ENCODE assay signal across 14 cellular contexts in the genomic region with DNA sequence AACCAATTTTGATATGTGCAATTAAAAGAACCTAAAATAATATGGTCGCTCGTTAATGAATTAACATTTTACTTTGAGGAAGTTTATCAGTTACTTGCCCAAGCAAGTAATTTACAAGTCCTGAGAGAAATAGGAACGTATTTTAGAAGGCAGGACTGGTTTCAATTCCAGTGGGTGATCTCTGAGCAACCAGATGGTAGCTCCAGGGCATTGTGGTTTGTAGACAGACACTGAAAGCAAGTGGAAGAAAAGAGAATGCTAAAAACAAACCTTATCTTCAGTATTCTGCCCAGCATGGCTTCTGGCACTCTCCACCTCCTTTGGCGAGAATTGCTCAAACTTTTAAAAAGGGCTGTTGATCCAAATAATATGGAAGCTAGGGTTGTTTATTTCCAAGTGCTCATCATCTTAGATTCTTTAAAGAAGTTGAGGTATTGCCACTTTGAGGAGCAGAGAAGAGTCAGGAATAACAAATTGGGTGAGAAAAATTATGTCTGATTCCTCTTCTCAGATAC. TPM values are rescaled to one million over a fixed set of nuclear protein-coding genes. Genes with fewer than 3 reads are reported as not detected.
A peak's percentile ranks its signal among the peaks of the same experiment; 100 is the strongest.
DNase-seq lines count a peak whose midpoint lies in the region; ATAC-seq and TF ChIP-seq lines count a peak whose summit lies in the region.
"Had no signal": no experiment of that assay in that cellular context is flagged by ENCODE, and none has a peak within 500 bp of the region (broad histone marks: within the 10 kb centered on the region; RNA-seq: fewer than 3 reads in every experiment).

No MANE protein-coding gene starts in this region.

- H3K9me3 ChIP-seq in MG63 (peaks cover 12% of the 10 kb centered on the region), osteoblast (ENCODE audit: low read depth, low read length) (no peaks in the 10 kb centered on the region), esophagus muscularis mucosa (peaks cover 0 to under 1% (median 0%) of the 10 kb centered on the region in 4 donors)

- no peak for ATAC-seq in HG03521 (IDR thresholded peaks at IDR 0.05; ENCODE audit: unreplicated experiment)
- ATAC-seq: activated T-cell treated with anti-CD3 and anti-CD28 coated beads, Interleukin-2, amount 50 U/mL, for 72 hours had no signal

- intact Hi-C loops in esophagus muscularis mucosa (cut with DNase I): no loop called here

- TF ChIP-seq CTCF in osteoblast (IDR thresholded peaks at IDR 0.05; ENCODE audit: extremely low read depth, low read depth, low read length) (no peak), esophagus muscularis mucosa (IDR thresholded peaks at IDR 0.05) (no peak)

- DNase-seq in DMS 273 (lab: John Stamatoyannopoulos, UW; ENCODE audit: unreplicated experiment): peak; percentile 36
- DNase-seq in DMS 273 treated with DMSO at 0.1 percent for 48 hours (lab: John Stamatoyannopoulos, UW): no peak
- DNase-seq in MG63: peak; percentile 45
- peak; percentile 40 for DNase-seq in astrocyte of the hippocampus (ENCODE audit: low read depth, low spot score)
- DNase-seq in osteoblast (ENCODE audit: insufficient read length, low spot score, missing footprints): no peak
- no peak for DNase-seq in esophagus muscularis mucosa (ENCODE audit: extremely low spot score)
- no peak for DNase-seq in KBM-7
- DNase-seq: activated CD4-positive, alpha-beta T cell treated with anti-CD3 and anti-CD28 coated beads, Interleukin-2, amount 10 ng/mL, durations not matched to agents 7 days and 5 days; activated T-cell treated with anti-CD3 and anti-CD28 coated beads, Interleukin-2, amount 50 U/mL, for 72 hours; amygdala; Kasumi-1 had no signal

- H3K27me3 ChIP-seq in MG63 (no peaks in the 10 kb centered on the region), osteoblast (ENCODE audit: insufficient read depth, low read length) (no peaks in the 10 kb centered on the region), esophagus muscularis mucosa (no peaks in the 10 kb centered on the region)

- no peaks in the 10 kb centered on the region for H4K20me1 ChIP-seq in osteoblast (ENCODE audit: insufficient read depth, low read length)

- peak overlapping the region; percentile 24 for H3K4me2 ChIP-seq in osteoblast (ENCODE audit: insufficient read depth, low read length)

- H2AFZ ChIP-seq in osteoblast (ENCODE audit: low read length): peak overlapping the region; percentile 57

- H3K4me1 ChIP-seq in osteoblast (ENCODE audit: insufficient read depth, low read length) (no peaks in the 10 kb centered on the region), esophagus muscularis mucosa (no peaks in the 10 kb centered on the region)

- 91% methylated on average over 4 of the region's 4 CpGs for WGBS in esophagus muscularis mucosa

- H3K4me3 ChIP-seq in MG63 (no peak overlapping the region), osteoblast (ENCODE audit: insufficient read depth, low read length) (no peak overlapping the region), esophagus muscularis mucosa (no peak overlapping the region)
- H3K4me3 ChIP-seq: coronary artery had no signal

- no peaks in the 10 kb centered on the region for H3K79me2 ChIP-seq in osteoblast (ENCODE audit: insufficient read depth, low read length)

- no peak overlapping the region for H3K27ac ChIP-seq in osteoblast (ENCODE audit: low read depth, low read length)
- no peak overlapping the region for H3K27ac ChIP-seq in esophagus muscularis mucosa (replicated peaks in 1 of 4)
- H3K27ac ChIP-seq: 22Rv1, coronary artery had no signal

- TF ChIP-seq EP300 in esophagus muscularis mucosa (IDR thresholded peaks at IDR 0.05): no peak

- TF ChIP-seq POLR2A in esophagus muscularis mucosa (IDR thresholded peaks at IDR 0.05; ENCODE audit: low read depth): no peak

- H3K36me3 ChIP-seq in MG63 (no peaks in the 10 kb centered on the region), osteoblast (ENCODE audit: insufficient read depth, low read length) (no peaks in the 10 kb centered on the region), esophagus muscularis mucosa (no peaks in the 10 kb centered on the region)

- in situ Hi-C loops in KBM-7 (cut with MboI; ENCODE audit: low pct_unique_long_range_greater_than_20kb, low sequenced_read_pairs): no loop called here

RNA-seq across cellular contexts. Expression of a gene that starts 31.8 kb away (rescaled TPM):
- total RNA-seq in MG63 (2014; rRNA removed; shearing (Covaris generic); ENCODE audit: low replicate concordance): 0.43 and 1.9 TPM in 2 replicates
- total RNA-seq in osteoblast: 5.6 and 84.7 TPM in 2 replicates
- 10 to 100 TPM in 1 of 4 donors, 1 to 10 TPM in 3; 6.6 to 12.3 (median 7.3) TPM for total RNA-seq in esophagus muscularis mucosa

RNA-seq across cellular contexts. Expression of a gene that starts 36.8 kb away (rescaled TPM):
- total RNA-seq in MG63 (2014; rRNA removed; shearing (Covaris generic); ENCODE audit: low replicate concordance): 12.6 and 19.7 TPM in 2 replicates
- total RNA-seq in osteoblast (44.2 and 48.0 TPM in 2 replicates), esophagus muscularis mucosa (10 to 100 TPM; 22.8 to 37.8 (median 25.5) TPM)

Comparison
In these comparisons a context has a peak if more than half of its experiments do, and no peak if none do; other contexts are left out.
1. DNase-seq: peak in DMS 273 (single experiment), MG63 (single experiment) and astrocyte of the hippocampus (single experiment); none in DMS 273 treated with DMSO at 0.1 percent for 48 hours (single experiment), osteoblast (single experiment), esophagus muscularis mucosa (single experiment) and KBM-7 (single experiment).